In genomic region chr15:72473670-72474465, GRCh38 we compare ENCODE assay signal across 8 cellular contexts. TPM values are rescaled to one million over a fixed set of nuclear protein-coding genes. Genes with fewer than 3 reads are reported as not detected.
A peak's percentile ranks its signal among the peaks of the same experiment; 100 is the strongest.
DNase-seq lines count a peak whose midpoint lies in the region; ATAC-seq and TF ChIP-seq lines count a peak whose summit lies in the region.

ARIH1 (plus strand) TSS chr15:72474330; CDS start chr15:72474640, 310 bp downstream.

- H3K27ac Mint-ChIP-seq in CD8-positive, alpha-beta T cell = peak within 1 kb of the TSS; percentile 99
- peak within 1 kb of the TSS; percentile 98 for H3K27ac Mint-ChIP-seq in activated CD8-positive, alpha-beta T cell treated with anti-CD3 and anti-CD28 coated beads, Interleukin-2, amount 10 ng/mL, durations not matched to agents 7 days and 5 days

- H3K36me3 Mint-ChIP-seq in CD8-positive, alpha-beta T cell = peaks cover 37% of the 10 kb centered on the region
- peaks cover 32% of the 10 kb centered on the region for H3K36me3 Mint-ChIP-seq in activated CD8-positive, alpha-beta T cell treated with anti-CD3 and anti-CD28 coated beads, Interleukin-2, amount 10 ng/mL, durations not matched to agents 7 days and 5 days (ENCODE audit: low read depth)

- ATAC-seq in CD8-positive, alpha-beta T cell = peak; percentile 72
- ATAC-seq in GM19438 (IDR thresholded peaks at IDR 0.05; ENCODE audit: low read depth, unreplicated experiment) (peak; percentile 75), lung (ENCODE audit: insufficient read depth, low FRiP score) (peak; percentile 95)
- peak; percentile 79 for ATAC-seq in activated CD8-positive, alpha-beta T cell treated with anti-CD3 and anti-CD28 coated beads, Interleukin-2, amount 10 ng/mL, durations not matched to agents 7 days and 5 days

- peak; percentile 42 for TF ChIP-seq CTCF in CD8-positive, alpha-beta T cell (IDR thresholded peaks at IDR 0.05)
- TF ChIP-seq CTCF in lung (IDR thresholded peaks at IDR 0.05; ENCODE audit: control extremely low read depth, extremely low read depth) = peak; percentile 21

- no peaks in the 10 kb centered on the region for H3K27me3 Mint-ChIP-seq in CD8-positive, alpha-beta T cell (ENCODE audit: low read depth)
- H3K27me3 Mint-ChIP-seq in activated CD8-positive, alpha-beta T cell treated with anti-CD3 and anti-CD28 coated beads, Interleukin-2, amount 10 ng/mL, durations not matched to agents 7 days and 5 days (ENCODE audit: low read depth) = no peaks in the 10 kb centered on the region

- peak within 1 kb of the TSS; percentile 93 for H3K4me3 ChIP-seq in CD8-positive, alpha-beta T cell (ENCODE audit: low read depth, low read length)
- peak within 1 kb of the TSS; percentile 79 for H3K4me3 ChIP-seq in ectodermal cell (ENCODE audit: insufficient read depth, low read depth, low read length)
- peak within 1 kb of the TSS; percentile 99 for H3K4me3 ChIP-seq in lung

- intact Hi-C loops in CD8-positive, alpha-beta T cell (cut with DNase I, micrococcal nuclease) = loop anchor here (1.0 to 5.0 kb wide), 11 partner anchors 12 to 311 kb away; partner anchors contain the start of genes BBS4 (in 2 of the 2), HIGD2B (in 2 of the 2), PARP6 (in 2 of the 2) and CELF6 (in 1 of the 2)

- H3K27ac ChIP-seq in CD8-positive, alpha-beta T cell (ENCODE audit: low read depth, low read length) = peak within 1 kb of the TSS; percentile 100
- H3K27ac ChIP-seq in ectodermal cell (ENCODE audit: insufficient read depth, low read depth, low read length, poor library complexity, severe bottlenecking) (peak within 1 kb of the TSS; percentile 99), lung (ENCODE audit: low read depth in 1 of 2, low read length in 1 of 2) (peak within 1 kb of the TSS; percentile 99 to 100)

- no peaks in the 10 kb centered on the region for H3K27me3 ChIP-seq in CD8-positive, alpha-beta T cell (ENCODE audit: insufficient read depth, low read length)
- H3K27me3 ChIP-seq in ectodermal cell (ENCODE audit: control insufficient read depth, insufficient read depth, low read length, poor library complexity, severe bottlenecking) = no peaks in the 10 kb centered on the region
- H3K27me3 ChIP-seq in lung (ENCODE audit: control insufficient read depth, insufficient read depth) = no peaks in the 10 kb centered on the region

- H3K4me3 Mint-ChIP-seq in CD8-positive, alpha-beta T cell = peak within 1 kb of the TSS; percentile 97
- H3K4me3 Mint-ChIP-seq in activated CD8-positive, alpha-beta T cell treated with anti-CD3 and anti-CD28 coated beads, Interleukin-2, amount 10 ng/mL, durations not matched to agents 7 days and 5 days = peak within 1 kb of the TSS; percentile 94

- H3K9me3 ChIP-seq in CD8-positive, alpha-beta T cell (ENCODE audit: low read length) = no peaks in the 10 kb centered on the region
- no peaks in the 10 kb centered on the region for H3K9me3 ChIP-seq in ectodermal cell (ENCODE audit: control insufficient read depth, low read length)
- peaks cover 0 to 3% of the 10 kb centered on the region in 2 donors for H3K9me3 ChIP-seq in lung (ENCODE audit: control insufficient read depth in 2 of 2, insufficient read depth in 1 of 2, low read length in 1 of 2)

- 0 to 1% methylated on average over 62 of the region's 62 CpGs for WGBS in ectodermal cell, 2 experiments
- WGBS in lung, 2 donors = 0% methylated on average over 49 to 62 of the region's 62 CpGs

- no peaks in the 10 kb centered on the region for H3K9me3 Mint-ChIP-seq in CD8-positive, alpha-beta T cell
- H3K9me3 Mint-ChIP-seq in activated CD8-positive, alpha-beta T cell treated with anti-CD3 and anti-CD28 coated beads, Interleukin-2, amount 10 ng/mL, durations not matched to agents 7 days and 5 days (ENCODE audit: insufficient read depth) = no peaks in the 10 kb centered on the region

- POLR2A ChIA-PET in CD8-positive, alpha-beta T cell (lab: Charles Lee) = interaction anchor here (0.8 to 3.8 kb wide), 12 partner anchors 9 to 247 kb away, joined by 3 to 39 read pairs (median 4); partner anchors contain the start of genes HEXA and PKM
- POLR2A ChIA-PET in activated CD8-positive, alpha-beta T cell treated with anti-CD3 and anti-CD28 coated beads, Interleukin-2, amount 10 ng/mL, durations not matched to agents 7 days and 5 days (lab: Charles Lee) = interaction anchor here (0.6 to 4.0 kb wide), 20 partner anchors 8 to 1488 kb away, joined by 3 to 37 read pairs (median 4); partner anchors contain the start of genes CELF6 and HEXA

- CTCF ChIA-PET in CD8-positive, alpha-beta T cell (lab: Charles Lee) = interaction anchor here (0.6 to 2.1 kb wide), 10 partner anchors 11 to 272 kb away, joined by 3 to 8 read pairs (median 3); no protein-coding TSS in a partner anchor
- CTCF ChIA-PET in activated CD8-positive, alpha-beta T cell treated with anti-CD3 and anti-CD28 coated beads, Interleukin-2, amount 10 ng/mL, durations not matched to agents 7 days and 5 days (lab: Charles Lee) = interaction anchor here (0.7 to 2.1 kb wide), 18 partner anchors 9 to 247 kb away, joined by 3 to 19 read pairs (median 5); partner anchors contain the start of gene HEXA

- peaks cover 46% of the 10 kb centered on the region for H3K4me1 ChIP-seq in CD8-positive, alpha-beta T cell (ENCODE audit: insufficient read depth, low read length)
- H3K4me1 ChIP-seq in ectodermal cell (ENCODE audit: control insufficient read depth, insufficient read depth, low read length) (no peaks in the 10 kb centered on the region), lung (ENCODE audit: control insufficient read depth in 2 of 2, insufficient read depth in 2 of 2, low read length in 2 of 2) (peaks cover 3 to 23% of the 10 kb centered on the region in 2 donors)

- peak; percentile 95 to 99 (median 96) for DNase-seq in CD8-positive, alpha-beta T cell
- DNase-seq in HK-2 (ENCODE audit: unreplicated experiment) (peak; percentile 92), NCI-H82 treated with DMSO at 0.1 percent for 48 hours (lab: John Stamatoyannopoulos, UW; ENCODE audit: unreplicated experiment) (peak; percentile 74), lung (ENCODE audit: low spot score) (peak; percentile 97)
- DNase-seq in activated CD8-positive, alpha-beta T cell treated with anti-CD3 and anti-CD28 coated beads, Interleukin-2, amount 10 ng/mL, durations not matched to agents 7 days and 5 days = peak; percentile 96
- peak; percentile 90 to 96 (median 91) for DNase-seq in stimulated activated CD4-positive, alpha-beta T cell treated with anti-CD3 and anti-CD28 coated beads, TNF-alpha, amount 100 ng/mL, for 4 hours (ENCODE audit: low read depth in 3 of 3)

- H3K4me1 Mint-ChIP-seq in CD8-positive, alpha-beta T cell (ENCODE audit: low read depth) = peaks cover 50% of the 10 kb centered on the region
- peaks cover 34% of the 10 kb centered on the region for H3K4me1 Mint-ChIP-seq in activated CD8-positive, alpha-beta T cell treated with anti-CD3 and anti-CD28 coated beads, Interleukin-2, amount 10 ng/mL, durations not matched to agents 7 days and 5 days (ENCODE audit: low read depth)

- no peaks in the 10 kb centered on the region for H3K36me3 ChIP-seq in CD8-positive, alpha-beta T cell (ENCODE audit: insufficient read depth, low read length)
- H3K36me3 ChIP-seq in ectodermal cell (ENCODE audit: control insufficient read depth, insufficient read depth, low read length) (no peaks in the 10 kb centered on the region), lung (ENCODE audit: control insufficient read depth in 2 of 2, insufficient read depth in 2 of 2, low read length in 2 of 2) (peaks cover 0 to 2% of the 10 kb centered on the region in 2 donors)

RNA-seq across cellular contexts. Expression of gene ARIH1, which starts in this region (rescaled TPM):
- total RNA-seq in CD8-positive, alpha-beta T cell = 100 to 1,000 TPM; 343 to 351 TPM
- 100 to 1,000 TPM; 110 to 119 TPM for total RNA-seq in activated CD8-positive, alpha-beta T cell treated with anti-CD3 and anti-CD28 coated beads, Interleukin-2, amount 10 ng/mL, durations not matched to agents 7 days and 5 days
- 114 TPM for polyA plus RNA-seq in ectodermal cell (2013, experiment 1 of 4)
- polyA plus RNA-seq in ectodermal cell (2013, experiment 2 of 4) = 128 TPM
- 103 TPM for polyA plus RNA-seq in ectodermal cell (2013, experiment 3 of 4)
- polyA plus RNA-seq in ectodermal cell (2013, experiment 4 of 4) = 110 TPM
- 100 to 1,000 TPM; 108 to 131 TPM for total RNA-seq in lung
- 10 to 100 TPM; 18.8 to 23.8 TPM for polyA plus RNA-seq in lung

Comparison
In these comparisons a context has a peak if more than half of its experiments do, and no peak if none do; other contexts are left out.
1. Peak in every context shown above with its lines: DNase-seq, ATAC-seq, H3K4me3 ChIP-seq and H3K27ac ChIP-seq.